ENCODE assay signal across 37 cellular contexts in genomic region chr5:14135621-14136020, GRCh38.
"Had no signal": no experiment of that assay in that cellular context is flagged by ENCODE, and none has a peak within 500 bp of the region (broad histone marks: within the 10 kb centered on the region; RNA-seq: fewer than 3 reads in every experiment).

No MANE protein-coding gene starts in this region.

- H3K27ac Mint-ChIP-seq: activated naive CD4-positive, alpha-beta T cell treated with anti-CD3 and anti-CD28 coated beads for 36 hours; activated naive CD4-positive, alpha-beta T cell treated with anti-CD3 and anti-CD28 coated beads, Interleukin-2, amount 10 ng/mL, durations not matched to agents 7 days and 5 days; activated naive CD4-positive, alpha-beta T cell treated with anti-CD3 and anti-CD28 coated beads, Interleukin-2, amount 50 U/mL, for 24 hours; activated naive CD4-positive, alpha-beta T cell treated with anti-CD3 and anti-CD28 coated beads, Interleukin-2, amount 50 U/mL, for 72 hours; activated naive CD8-positive, alpha-beta T cell; activated naive CD8-positive, alpha-beta T cell treated with anti-CD3 and anti-CD28 coated beads for 36 hours; activated naive CD8-positive, alpha-beta T cell treated with anti-CD3 and anti-CD28 coated beads, Interleukin-2, amount 10 ng/mL, durations not matched to agents 7 days and 5 days; activated naive CD8-positive, alpha-beta T cell treated with anti-CD3 and anti-CD28 coated beads, Interleukin-2, amount 50 U/mL, for 24 hours; activated T-cell treated with anti-CD3 and anti-CD28 coated beads, Interleukin-2, amount 50 U/mL, for 24 hours; activated T-cell treated with anti-CD3 and anti-CD28 coated beads, Interleukin-2, amount 50 U/mL, for 72 hours; activated T-helper 1 cell treated with anti-CD3 and anti-CD28 coated beads, Interleukin-12 subunit alpha, Interleukin-12 subunit beta, Interleukin-2, Interleukin-4 antibody, amounts not matched to agents 30 ng/mL and 10 ng/mL and 1 ng/mL, durations not matched to agents 14 hours and 24 hours and 36 hours; activated T-helper 17 cell treated with anti-CD3 and anti-CD28 coated beads, Interleukin-2, amount 50 U/mL, for 72 hours; activated T-helper 2 cell treated with anti-CD3 and anti-CD28 coated beads, Interferon-gamma antibody, Interleukin-2, Interleukin-4, amounts not matched to agents 10 μg/mL and 5 μg/mL and 100 μg/mL, durations not matched to agents 14 hours and 24 hours and 36 hours; brain had no signal

- H3K27me3 ChIP-seq: adrenal gland, ascending aorta, body of pancreas, brain microvascular endothelial cell, breast epithelium, cardiac muscle cell had no signal

- H3K9me3 ChIP-seq: adrenal gland, ascending aorta, body of pancreas, breast epithelium had no signal

- H3K4me1 ChIP-seq: adrenal gland, breast epithelium had no signal

- ATAC-seq: activated naive CD4-positive, alpha-beta T cell treated with anti-CD3 and anti-CD28 coated beads, Interleukin-2, amount 50 U/mL, for 72 hours; activated naive CD8-positive, alpha-beta T cell treated with anti-CD3 and anti-CD28 coated beads, Interleukin-2, amount 50 U/mL, for 24 hours; activated T-cell treated with anti-CD3 and anti-CD28 coated beads, Interleukin-2, amount 50 U/mL, for 4 hours; activated T-cell treated with anti-CD3 and anti-CD28 coated beads, Interleukin-2, amount 50 U/mL, for 72 hours; activated T-helper 17 cell treated with anti-CD3 and anti-CD28 coated beads, Interleukin-2, amount 50 U/mL, for 72 hours; body of pancreas had no signal

- H3K27ac ChIP-seq: adrenal gland, ascending aorta, body of pancreas, brain microvascular endothelial cell, breast epithelium, cardiac muscle cell had no signal

- DNase-seq: activated effector memory CD4-positive, alpha-beta T cell treated with anti-CD3 and anti-CD28 coated beads, Interleukin-2, amount 50 U/mL, for 16 hours; activated effector memory CD4-positive, alpha-beta T cell treated with Interleukin-2 at 50 U/mL for 16 hours; activated gamma-delta T cell; activated gamma-delta T cell treated with Interleukin-2 at 50 U/mL for 16 hours; activated naive CD4-positive, alpha-beta T cell; activated naive CD4-positive, alpha-beta T cell treated with anti-CD3 and anti-CD28 coated beads for 36 hours; activated naive CD4-positive, alpha-beta T cell treated with anti-CD3 and anti-CD28 coated beads, Interleukin-2, amount 10 ng/mL, durations not matched to agents 7 days and 5 days; activated naive CD4-positive, alpha-beta T cell treated with anti-CD3 and anti-CD28 coated beads, Interleukin-2, amount 50 U/mL, for 16 hours; activated naive CD4-positive, alpha-beta T cell treated with Interleukin-2 at 50 U/mL for 16 hours; activated naive CD8-positive, alpha-beta T cell treated with anti-CD3 and anti-CD28 coated beads for 36 hours; activated naive CD8-positive, alpha-beta T cell treated with anti-CD3 and anti-CD28 coated beads, Interleukin-2, amount 10 ng/mL, durations not matched to agents 7 days and 5 days; activated naive CD8-positive, alpha-beta T cell treated with anti-CD3 and anti-CD28 coated beads, Interleukin-2, amount 50 U/mL, for 24 hours; activated T-cell treated with anti-CD3 and anti-CD28 coated beads, Interleukin-2, amount 50 U/mL, for 24 hours; activated T-cell treated with anti-CD3 and anti-CD28 coated beads, Interleukin-2, amount 50 U/mL, for 4 hours; activated T-cell treated with anti-CD3 and anti-CD28 coated beads, Interleukin-2, amount 50 U/mL, for 48 hours; activated T-cell treated with anti-CD3 and anti-CD28 coated beads, Interleukin-2, amount 50 U/mL, for 72 hours; adrenal gland; amniotic stem cell; amygdala; anterior cingulate cortex; aorta; body of pancreas; brain microvascular endothelial cell; caudate nucleus; central memory CD4-positive, alpha-beta T cell; cerebellar nuclear complex had no signal

- H3K36me3 Mint-ChIP-seq: activated naive CD4-positive, alpha-beta T cell treated with anti-CD3 and anti-CD28 coated beads, Interleukin-2, amount 10 ng/mL, durations not matched to agents 7 days and 5 days; activated naive CD8-positive, alpha-beta T cell treated with anti-CD3 and anti-CD28 coated beads for 36 hours; activated naive CD8-positive, alpha-beta T cell treated with anti-CD3 and anti-CD28 coated beads, Interleukin-2, amount 10 ng/mL, durations not matched to agents 7 days and 5 days; brain had no signal

- H3K4me3 ChIP-seq: adrenal gland, ascending aorta, body of pancreas, breast epithelium, cardiac muscle cell had no signal

- H3K36me3 ChIP-seq: adrenal gland, ascending aorta, brain microvascular endothelial cell, breast epithelium, cardiac muscle cell had no signal

- H3K4me1 Mint-ChIP-seq: activated naive CD4-positive, alpha-beta T cell treated with anti-CD3 and anti-CD28 coated beads, Interleukin-2, amount 10 ng/mL, durations not matched to agents 7 days and 5 days; activated naive CD4-positive, alpha-beta T cell treated with anti-CD3 and anti-CD28 coated beads, Interleukin-2, amount 50 U/mL, for 24 hours; activated naive CD8-positive, alpha-beta T cell treated with anti-CD3 and anti-CD28 coated beads for 36 hours; activated naive CD8-positive, alpha-beta T cell treated with anti-CD3 and anti-CD28 coated beads, Interleukin-2, amount 10 ng/mL, durations not matched to agents 7 days and 5 days; activated naive CD8-positive, alpha-beta T cell treated with anti-CD3 and anti-CD28 coated beads, Interleukin-2, amount 50 U/mL, for 24 hours; activated T-helper 17 cell treated with anti-CD3 and anti-CD28 coated beads, Interleukin-2, amount 50 U/mL, for 72 hours; central memory CD8-positive, alpha-beta T cell had no signal

- H3K4me3 Mint-ChIP-seq: activated naive CD4-positive, alpha-beta T cell treated with anti-CD3 and anti-CD28 coated beads for 36 hours; activated naive CD4-positive, alpha-beta T cell treated with anti-CD3 and anti-CD28 coated beads, Interleukin-2, amount 10 ng/mL, durations not matched to agents 7 days and 5 days; activated naive CD4-positive, alpha-beta T cell treated with anti-CD3 and anti-CD28 coated beads, Interleukin-2, amount 50 U/mL, for 24 hours; activated naive CD8-positive, alpha-beta T cell; activated naive CD8-positive, alpha-beta T cell treated with anti-CD3 and anti-CD28 coated beads for 36 hours; activated naive CD8-positive, alpha-beta T cell treated with anti-CD3 and anti-CD28 coated beads, Interleukin-2, amount 10 ng/mL, durations not matched to agents 7 days and 5 days; activated naive CD8-positive, alpha-beta T cell treated with anti-CD3 and anti-CD28 coated beads, Interleukin-2, amount 50 U/mL, for 24 hours; activated T-cell treated with anti-CD3 and anti-CD28 coated beads, Interleukin-2, amount 50 U/mL, for 24 hours; activated T-cell treated with anti-CD3 and anti-CD28 coated beads, Interleukin-2, amount 50 U/mL, for 4 hours; activated T-cell treated with anti-CD3 and anti-CD28 coated beads, Interleukin-2, amount 50 U/mL, for 72 hours; activated T-helper 1 cell treated with anti-CD3 and anti-CD28 coated beads, Interleukin-12 subunit alpha, Interleukin-12 subunit beta, Interleukin-2, Interleukin-4 antibody, amounts not matched to agents 30 ng/mL and 10 ng/mL and 1 ng/mL, durations not matched to agents 14 hours and 24 hours and 36 hours; activated T-helper 17 cell treated with anti-CD3 and anti-CD28 coated beads, Interleukin-2, amount 50 U/mL, for 72 hours; brain; central memory CD8-positive, alpha-beta T cell had no signal
